11 cellular contexts compared by ENCODE assay signal in genomic region chr1:181133441-181133951, GRCh38. TPM values are rescaled to one million over a fixed set of nuclear protein-coding genes. Genes with fewer than 3 reads are reported as not detected.
A peak's percentile ranks its signal among the peaks of the same experiment; 100 is the strongest.
DNase-seq lines count a peak whose midpoint lies in the region; FAIRE-seq and TF ChIP-seq lines count a peak whose summit lies in the region.
"Had no signal": no experiment of that assay in that cellular context is flagged by ENCODE, and none has a peak within 500 bp of the region (broad histone marks: within the 10 kb centered on the region; RNA-seq: fewer than 3 reads in every experiment).

No MANE protein-coding gene starts in this region.

- H3K4me3 Mint-ChIP-seq in IgD-negative memory B cell (peak overlapping the region in 3 of 4 donors; percentile 58 to 81 (median 67)), astrocyte (ENCODE audit: unreplicated experiment) (no peak overlapping the region), nephron (no peak overlapping the region), mesothelial cell of epicardium (no peak overlapping the region)

- H3K36me3 Mint-ChIP-seq in IgD-negative memory B cell (no peaks in the 10 kb centered on the region), astrocyte (ENCODE audit: low read depth, unreplicated experiment) (peaks cover 1% of the 10 kb centered on the region), nephron (ENCODE audit: low read depth) (no peaks in the 10 kb centered on the region), mesothelial cell of epicardium (no peaks in the 10 kb centered on the region)

- peaks cover 27% of the 10 kb centered on the region for H3K4me1 ChIP-seq in astrocyte (ENCODE audit: insufficient read depth, low read length)

- H3K4me2 ChIP-seq in astrocyte (ENCODE audit: low read length): no peak overlapping the region

- peaks cover 5% of the 10 kb centered on the region for H3K27me3 Mint-ChIP-seq in IgD-negative memory B cell
- H3K27me3 Mint-ChIP-seq in astrocyte (ENCODE audit: low read depth, unreplicated experiment): peaks cover 2% of the 10 kb centered on the region
- peaks cover 4% of the 10 kb centered on the region for H3K27me3 Mint-ChIP-seq in nephron (ENCODE audit: low read depth)
- H3K27me3 Mint-ChIP-seq in mesothelial cell of epicardium (ENCODE audit: low read depth): no peaks in the 10 kb centered on the region

- H3K27me3 ChIP-seq in astrocyte (ENCODE audit: insufficient read depth, low read length): no peaks in the 10 kb centered on the region

- peak; percentile 64 for DNase-seq in DMS 273 (lab: John Stamatoyannopoulos, UW; ENCODE audit: unreplicated experiment)
- DNase-seq in DMS 273 treated with DMSO at 0.1 percent for 48 hours (lab: John Stamatoyannopoulos, UW): no peak
- no peak for DNase-seq in astrocyte (ENCODE audit: low read depth)
- DNase-seq in mesothelial cell of epicardium (ENCODE audit: low spot score in 2 of 2, unreplicated experiment in 2 of 2): no peak
- DNase-seq in stimulated activated naive CD4-positive, alpha-beta T cell treated with Interleukin-2 at 50 U/mL for 16 hours (lab: John Stamatoyannopoulos, UW): no peak
- DNase-seq in OCI-M2 (lab: John Stamatoyannopoulos, UW; ENCODE audit: unreplicated experiment): no peak
- DNase-seq: amygdala, Kasumi-1 had no signal

- H3K27ac Mint-ChIP-seq in IgD-negative memory B cell: peak overlapping the region; percentile 98
- peak overlapping the region; percentile 87 for H3K27ac Mint-ChIP-seq in astrocyte (ENCODE audit: unreplicated experiment)
- H3K27ac Mint-ChIP-seq in nephron: peak overlapping the region in 2 of 3 experiments; percentile 5 to 74
- H3K27ac Mint-ChIP-seq in mesothelial cell of epicardium: no peak overlapping the region

- no peaks in the 10 kb centered on the region for H3K9me3 ChIP-seq in astrocyte (ENCODE audit: insufficient read depth, low read depth, low read length)

- H3K27ac ChIP-seq in astrocyte (ENCODE audit: low read depth, low read length): no peak overlapping the region
- H3K27ac ChIP-seq: 22Rv1 had no signal

- no peaks in the 10 kb centered on the region for H4K20me1 ChIP-seq in astrocyte (ENCODE audit: insufficient read depth, low read length)

- no peaks in the 10 kb centered on the region for H3K9me3 Mint-ChIP-seq in IgD-negative memory B cell
- H3K9me3 Mint-ChIP-seq in astrocyte (ENCODE audit: unreplicated experiment): peaks cover 2% of the 10 kb centered on the region
- no peaks in the 10 kb centered on the region for H3K9me3 Mint-ChIP-seq in nephron
- no peaks in the 10 kb centered on the region for H3K9me3 Mint-ChIP-seq in mesothelial cell of epicardium

- H3K36me3 ChIP-seq in astrocyte (ENCODE audit: insufficient read depth, low read length): no peaks in the 10 kb centered on the region

- no peak overlapping the region for H3K9ac ChIP-seq in astrocyte (ENCODE audit: low read length)

- no peaks in the 10 kb centered on the region for H3K79me2 ChIP-seq in astrocyte (ENCODE audit: insufficient read depth, low read length)

- no peak overlapping the region for H3K4me3 ChIP-seq in astrocyte (ENCODE audit: insufficient read depth, low read depth, low read length)

- H2AFZ ChIP-seq in astrocyte (ENCODE audit: low read depth, low read length): no peak overlapping the region

- FAIRE-seq in astrocyte (lab: Jason Lieb, UNC): no peak

- TF ChIP-seq CTCF in astrocyte (IDR thresholded peaks at IDR 0.05; ENCODE audit: insufficient read depth, low read depth, low read length) (no peak), nephron (IDR thresholded peaks at IDR 0.05; ENCODE audit: unreplicated experiment in 3 of 3) (no peak), mesothelial cell of epicardium (IDR thresholded peaks at IDR 0.05; ENCODE audit: unreplicated experiment) (no peak)

- peaks cover 70 to 78% (median 76%) of the 10 kb centered on the region in 3 donors for H3K4me1 Mint-ChIP-seq in IgD-negative memory B cell
- peaks cover 37% of the 10 kb centered on the region for H3K4me1 Mint-ChIP-seq in astrocyte (ENCODE audit: low read depth, unreplicated experiment)
- H3K4me1 Mint-ChIP-seq in nephron: peaks cover 32% of the 10 kb centered on the region
- peaks cover 24% of the 10 kb centered on the region for H3K4me1 Mint-ChIP-seq in mesothelial cell of epicardium

RNA-seq across cellular contexts. Expression of gene IER5, which starts 45.0 kb away (rescaled TPM):
- polyA plus RNA-seq in IgD-negative memory B cell: 31.0 TPM
- total RNA-seq in astrocyte (23.2 and 28.3 TPM in 2 replicates), mesothelial cell of epicardium (12.9 to 14.1 TPM (median 13.4 TPM) in 3 replicates)

Comparison
In these comparisons a context has a peak if more than half of its experiments do, and no peak if none do; other contexts are left out.
1. H3K4me3 Mint-ChIP-seq: peak in IgD-negative memory B cell (3 of 4); none in astrocyte (single experiment), nephron (0 of 3) and mesothelial cell of epicardium (single experiment).